Comparison of ENCODE assay signal across 14 cellular contexts in the genomic region with DNA sequence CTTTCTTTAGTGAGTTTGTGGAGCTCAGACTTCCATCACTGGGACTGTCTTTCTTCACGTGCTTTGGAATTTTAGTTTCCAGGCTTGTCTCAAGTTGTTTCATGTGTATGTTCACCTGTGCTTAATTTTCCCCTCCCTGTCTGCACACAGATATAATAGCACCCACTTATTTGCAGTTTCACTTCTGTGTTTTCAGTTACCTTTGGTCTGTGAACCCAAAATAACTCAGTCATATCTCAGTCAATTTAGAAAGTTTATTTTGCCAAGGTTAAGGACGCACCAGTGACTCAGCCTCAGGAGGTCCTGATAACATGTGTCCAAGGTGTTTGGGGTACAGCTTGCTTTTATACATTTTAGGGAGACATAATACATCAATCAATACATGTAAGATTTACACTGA.
A peak's percentile ranks its signal among the peaks of the same experiment; 100 is the strongest.
DNase-seq lines count a peak whose midpoint lies in the region; ATAC-seq and TF ChIP-seq lines count a peak whose summit lies in the region.
"Had no signal": no experiment of that assay in that cellular context is flagged by ENCODE, and none has a peak within 500 bp of the region (broad histone marks: within the 10 kb centered on the region; RNA-seq: fewer than 3 reads in every experiment).

No MANE protein-coding gene starts in this region.

- H3K4me1 Mint-ChIP-seq in activated B cell treated with CpG ODN at 0.5 μM for 24 hours: peaks cover 80% of the 10 kb centered on the region
- H3K4me1 Mint-ChIP-seq: neural progenitor cell had no signal

- no peaks in the 10 kb centered on the region for H3K36me3 Mint-ChIP-seq in activated B cell treated with CpG ODN at 0.5 μM for 24 hours (ENCODE audit: low read depth)
- H3K36me3 Mint-ChIP-seq: CD8-positive, alpha-beta T cell; neural progenitor cell had no signal

- H3K27me3 Mint-ChIP-seq in activated B cell treated with CpG ODN at 0.5 μM for 24 hours: no peaks in the 10 kb centered on the region

- no peak overlapping the region for H3K27ac ChIP-seq in caudate nucleus (ENCODE audit: low read depth, low read length)
- H3K27ac ChIP-seq: epithelial cell of prostate, neural progenitor cell had no signal

- ATAC-seq in GM18858 (IDR thresholded peaks at IDR 0.05; ENCODE audit: unreplicated experiment) (peak; percentile 69), GM21526 (IDR thresholded peaks at IDR 0.05; ENCODE audit: low FRiP score, unreplicated experiment) (peak; percentile 78), HG03066 (IDR thresholded peaks at IDR 0.05; ENCODE audit: low read depth, unreplicated experiment) (peak; percentile 50), activated B cell treated with CpG ODN at 0.5 μM for 24 hours (ENCODE audit: low read depth) (peak; percentile 56)
- ATAC-seq: CD8-positive, alpha-beta T cell had no signal

- TF ChIP-seq CTCF in activated B cell treated with CpG ODN at 0.5 μM for 24 hours (IDR thresholded peaks at IDR 0.05): no peak

- POLR2A ChIA-PET in activated B cell treated with CpG ODN at 0.5 μM for 24 hours (lab: Charles Lee): no interaction called here

- CTCF ChIA-PET in activated B cell treated with CpG ODN at 0.5 μM for 24 hours (lab: Charles Lee): no interaction called here

- H3K4me3 Mint-ChIP-seq in activated B cell treated with CpG ODN at 0.5 μM for 24 hours: peak overlapping the region; percentile 42
- H3K4me3 Mint-ChIP-seq: CD8-positive, alpha-beta T cell; neural progenitor cell had no signal

- H3K9me3 Mint-ChIP-seq in activated B cell treated with CpG ODN at 0.5 μM for 24 hours: no peaks in the 10 kb centered on the region
- H3K9me3 Mint-ChIP-seq: CD8-positive, alpha-beta T cell; neural progenitor cell had no signal

- no peak for DNase-seq in activated B cell treated with CpG ODN at 0.5 μM for 24 hours
- DNase-seq in NCI-H1092 (lab: John Stamatoyannopoulos, UW): no peak
- DNase-seq in caudate nucleus (lab: John Stamatoyannopoulos, UW): no peak
- no peak for DNase-seq in activated naive CD4-positive, alpha-beta T cell treated with Interleukin-2 at 50 U/mL for 16 hours
- DNase-seq in stimulated activated CD4-positive, alpha-beta T cell treated with anti-CD3 and anti-CD28 coated beads, Interleukin-4, amount 100 ng/mL, for 1 hour: no peak
- DNase-seq: CD8-positive, alpha-beta T cell; NCI-H510A; stimulated activated CD4-positive, alpha-beta T cell treated with anti-CD3 and anti-CD28 coated beads, Interleukin-12 subunit alpha, Interleukin-12 subunit beta, amount 100 ng/mL, for 4 hours; stimulated activated naive CD4-positive, alpha-beta T cell had no signal

- peak overlapping the region; percentile 88 for H3K27ac Mint-ChIP-seq in activated B cell treated with CpG ODN at 0.5 μM for 24 hours
- H3K27ac Mint-ChIP-seq: CD8-positive, alpha-beta T cell; neural progenitor cell had no signal

- intact Hi-C loops in activated B cell treated with CpG ODN at 0.5 μM for 24 hours (cut with micrococcal nuclease): loop anchor here (5.0 to 10.0 kb wide), 3 partner anchors 258 to 962 kb away; partner anchors contain the start of gene TENT4A
